ENCODE assay signal across 8 cellular contexts in genomic region chr9:94002316-94003140, GRCh38. TPM values are rescaled to one million over a fixed set of nuclear protein-coding genes. Genes with fewer than 3 reads are reported as not detected.
A peak's percentile ranks its signal among the peaks of the same experiment; 100 is the strongest.
DNase-seq lines count a peak whose midpoint lies in the region; ATAC-seq and TF ChIP-seq lines count a peak whose summit lies in the region.

No MANE protein-coding gene starts in this region.

- POLR2A ChIA-PET in AG04449 (lab: Yijun Ruan, JAX) (no interaction called here), SK-N-SH (lab: Yijun Ruan, JAX) (no interaction called here)

- TF ChIP-seq CTCF in AG04449 (IDR thresholded peaks at IDR 0.05; ENCODE audit: insufficient read depth, low read length, missing control alignments) = peak; percentile 68
- TF ChIP-seq CTCF in GM10266 (IDR thresholded peaks at IDR 0.05; ENCODE audit: control insufficient read depth, insufficient read depth, low read depth, missing control alignments) = peak; percentile 56
- peak; percentile 69 for TF ChIP-seq CTCF in SK-N-SH (IDR thresholded peaks at IDR 0.05)
- peak; percentile 80 for TF ChIP-seq CTCF in fibroblast of mammary gland (conservative IDR thresholded peaks at IDR 0.05; ENCODE audit: control insufficient read depth, insufficient read depth, low read depth, low read length)

- no peak for ATAC-seq in HG03108 (IDR thresholded peaks at IDR 0.05; ENCODE audit: unreplicated experiment)
- ATAC-seq in GM19324 (IDR thresholded peaks at IDR 0.05; ENCODE audit: low FRiP score, unreplicated experiment) = no peak

- H3K27ac ChIP-seq in SK-N-SH (ENCODE audit: low read depth in 2 of 2, low read length in 1 of 2) = no peak overlapping the region

- no peak overlapping the region for H2AFZ ChIP-seq in SK-N-SH (ENCODE audit: low read depth)

- 28% methylated on average over 6 of the region's 6 CpGs for WGBS in SK-N-SH (ENCODE audit: low lambda C conversion rate)

- H3K4me1 ChIP-seq in SK-N-SH (ENCODE audit: control insufficient read depth in 1 of 2, insufficient read depth in 2 of 2, low read depth in 1 of 2, low read length in 1 of 2) = no peaks in the 10 kb centered on the region; a peak in 1 of 4 replicates

- no peak for TF ChIP-seq EP300 in SK-N-SH (IDR thresholded peaks at IDR 0.05; ENCODE audit: borderline replicate concordance in 1 of 2, low read depth in 1 of 2, low read length in 1 of 2)

- CTCF ChIA-PET in AG04449 (lab: Yijun Ruan, JAX) = interaction anchor here (1.2 to 5.0 kb wide), 11 partner anchors 9 to 321 kb away, joined by 3 to 79 read pairs (median 5); no protein-coding TSS in a partner anchor
- CTCF ChIA-PET in SK-N-SH (lab: Yijun Ruan, JAX) = interaction anchor here (0.7 to 4.7 kb wide), 21 partner anchors 9 to 325 kb away, joined by 3 to 69 read pairs (median 4); no protein-coding TSS in a partner anchor

- H3K9me3 ChIP-seq in SK-N-SH = no peaks in the 10 kb centered on the region

- TF ChIP-seq RAD21 in SK-N-SH (IDR thresholded peaks at IDR 0.05; ENCODE audit: low read length) = peak; percentile 61

- no peaks in the 10 kb centered on the region for H3K9me2 ChIP-seq in SK-N-SH

- H3K27me3 ChIP-seq in SK-N-SH (ENCODE audit: insufficient read depth) = no peaks in the 10 kb centered on the region

- no peak overlapping the region for H3K9ac ChIP-seq in SK-N-SH

- no peaks in the 10 kb centered on the region for H3K79me2 ChIP-seq in SK-N-SH (ENCODE audit: insufficient read depth)

- H3F3A ChIP-seq in SK-N-SH (replicated peaks; ENCODE audit: insufficient read depth) = no peaks in the 10 kb centered on the region

- no peak for DNase-seq in AG04449 (ENCODE audit: low read depth, low spot score)
- peak; percentile 42 for DNase-seq in GM10266 (ENCODE audit: extremely low spot score)
- DNase-seq in NCI-H1436 (lab: John Stamatoyannopoulos, UW) = peak; percentile 70
- peak; percentile 46 for DNase-seq in SK-N-SH
- peak; percentile 59 for DNase-seq in fibroblast of mammary gland (ENCODE audit: low read depth)
- DNase-seq in pulmonary artery endothelial cell (ENCODE audit: low read depth, low spot score) = peak; percentile 27

- no peaks in the 10 kb centered on the region for H4K20me1 ChIP-seq in SK-N-SH (ENCODE audit: insufficient read depth)

- no peaks in the 10 kb centered on the region for H3K36me3 ChIP-seq in SK-N-SH (replicated peaks in 1 of 2; ENCODE audit: control insufficient read depth in 1 of 2, insufficient read depth in 2 of 2, low read length in 1 of 2)

- H3K4me3 ChIP-seq in AG04449 (ENCODE audit: low read depth, low read length) (no peak overlapping the region), SK-N-SH (ENCODE audit: low read depth in 2 of 2, low read length in 1 of 2) (peak overlapping the region in 1 of 2 experiments; percentile 52; a peak in 1 of 4 replicates), fibroblast of mammary gland (ENCODE audit: control insufficient read depth, low read depth, low read length) (no peak overlapping the region)

- H3K4me2 ChIP-seq in SK-N-SH = no peak overlapping the region

TF ChIP-seq in SK-N-SH, 30 proteins besides CTCF, POLR2A, EP300 and RAD21:
- TF ChIP-seq POLR2AphosphoS5 (IDR thresholded peaks at IDR 0.05; ENCODE audit: low read depth, low read length) (no peak), SMC3 (IDR thresholded peaks at IDR 0.05; ENCODE audit: low read depth, low read length) (peak; percentile 35; the same call in 1 of the 2 replicates), NFIC (IDR thresholded peaks at IDR 0.05; ENCODE audit: borderline replicate concordance) (no peak)
TF ChIP-seq in SK-N-SH: peak in this region for 1.

RNA-seq across cellular contexts. Expression of gene BARX1, which starts 47.4 kb away (rescaled TPM):
- polyA plus RNA-seq in SK-N-SH (2012; rRNA removed) = not detected in 2 replicates
- not detected in 2 replicates for polyA plus RNA-seq in SK-N-SH (2012; cell fraction: cytosol; rRNA removed)
- not detected in 2 replicates for polyA plus RNA-seq in SK-N-SH (2012; cell fraction: nucleus; rRNA removed)
- not detected in 2 replicates for total RNA-seq in pulmonary artery endothelial cell
